Comparison of ENCODE assay signal across 8 cellular contexts in the genomic region with DNA sequence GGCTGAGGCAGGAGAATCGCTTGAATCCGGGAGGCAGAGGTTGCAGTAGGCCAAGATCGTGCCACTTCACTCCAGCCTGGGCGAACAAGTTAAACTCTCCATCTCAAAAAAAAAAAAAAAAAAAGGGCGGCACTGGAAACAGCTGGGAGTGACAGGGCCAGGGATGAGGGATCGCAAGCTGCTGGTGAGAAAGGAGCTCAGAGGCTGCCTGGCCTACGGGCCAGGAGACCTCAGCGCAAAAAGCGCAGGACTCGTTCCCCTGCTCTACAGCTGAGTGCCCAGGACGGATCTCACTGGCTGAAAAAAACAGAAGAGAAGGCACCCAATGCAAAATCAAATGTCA. TPM values are rescaled to one million over a fixed set of nuclear protein-coding genes. Genes with fewer than 3 reads are reported as not detected.
A peak's percentile ranks its signal among the peaks of the same experiment; 100 is the strongest.
DNase-seq lines count a peak whose midpoint lies in the region; TF ChIP-seq lines count a peak whose summit lies in the region.

No MANE protein-coding gene starts in this region.

- peak overlapping the region; percentile 96 for H3K4me2 ChIP-seq in smooth muscle cell

- H3K27ac ChIP-seq in A673 (ENCODE audit: low read depth, low read length, poor library complexity, severe bottlenecking) (peak overlapping the region; percentile 94), smooth muscle cell (ENCODE audit: low read depth) (peak overlapping the region; percentile 70)

- H3K9me3 ChIP-seq in A673 (ENCODE audit: low read depth, low read length, poor library complexity, severe bottlenecking) (no peaks in the 10 kb centered on the region), MG63 (no peaks in the 10 kb centered on the region), smooth muscle cell (replicated peaks; ENCODE audit: low read depth) (no peaks in the 10 kb centered on the region)

- peaks cover 24% of the 10 kb centered on the region for H3K36me3 ChIP-seq in A673 (ENCODE audit: insufficient read depth, low read length, poor library complexity, severe bottlenecking)
- peaks cover 37% of the 10 kb centered on the region for H3K36me3 ChIP-seq in MG63
- H3K36me3 ChIP-seq in smooth muscle cell (ENCODE audit: low read depth): no peaks in the 10 kb centered on the region

- H3F3A ChIP-seq in smooth muscle cell (ENCODE audit: low read depth): peaks cover 16% of the 10 kb centered on the region

- DNase-seq in A673 (ENCODE audit: low spot score): peak; percentile 43
- DNase-seq in MG63: peak; percentile 27
- peak; percentile 63 for DNase-seq in astrocyte of the hippocampus (ENCODE audit: low read depth, low spot score)
- peak; percentile 44 for DNase-seq in iPS-NIHi11 (ENCODE audit: low spot score)
- DNase-seq in smooth muscle cell (lab: John Stamatoyannopoulos, UW; ENCODE audit: unreplicated experiment): no peak
- DNase-seq in cerebellum (ENCODE audit: low spot score): no peak
- DNase-seq in UCSD-AML1 (lab: John Stamatoyannopoulos, UW; ENCODE audit: unreplicated experiment): no peak

- no peaks in the 10 kb centered on the region for H3K27me3 ChIP-seq in A673 (replicated peaks; ENCODE audit: insufficient read depth, low read depth, low read length, poor library complexity)
- H3K27me3 ChIP-seq in MG63: no peaks in the 10 kb centered on the region
- H3K27me3 ChIP-seq in smooth muscle cell (ENCODE audit: low read depth): no peaks in the 10 kb centered on the region

- H4K20me1 ChIP-seq in smooth muscle cell (ENCODE audit: low read depth): peaks cover 26% of the 10 kb centered on the region

- CTCF ChIA-PET in A673 (lab: Charles Lee): no interaction called here

- peaks cover 70% of the 10 kb centered on the region for H3K79me2 ChIP-seq in smooth muscle cell (ENCODE audit: low read depth)

- peaks cover 33% of the 10 kb centered on the region for H3K4me1 ChIP-seq in A673 (ENCODE audit: insufficient read depth, low read length, poor library complexity, severe bottlenecking)
- H3K4me1 ChIP-seq in smooth muscle cell (ENCODE audit: low read depth): peaks cover 36% of the 10 kb centered on the region

- TF ChIP-seq CTCF in A673 (conservative IDR thresholded peaks at IDR 0.05; ENCODE audit: low read depth, low read length) (no peak), GM12875 (IDR thresholded peaks at IDR 0.05; ENCODE audit: borderline replicate concordance, insufficient read depth, low read depth, low read length) (no peak), smooth muscle cell (IDR thresholded peaks at IDR 0.05; ENCODE audit: borderline replicate concordance, insufficient read depth, poor library complexity, severe bottlenecking) (no peak)

- intact Hi-C loops in A673 (cut with micrococcal nuclease; ENCODE audit: unreplicated experiment): no loop called here

- no TSS peak for BruUV-seq in A673 (replicated peaks; lab: Mats Ljungman, UMichigan)

- peak overlapping the region; percentile 89 for H2AFZ ChIP-seq in smooth muscle cell (ENCODE audit: low read depth)

- POLR2A ChIA-PET in A673 (lab: Charles Lee; ENCODE audit: low non-redundant PET): no interaction called here

- peak overlapping the region; percentile 83 for H3K9ac ChIP-seq in smooth muscle cell (ENCODE audit: low read depth)

- 5% methylated on average over 10 of the region's 11 CpGs for WGBS in smooth muscle cell (ENCODE audit: low lambda C conversion rate)

- H3K4me3 ChIP-seq in A673 (ENCODE audit: low read depth, low read length, poor library complexity, severe bottlenecking) (peak overlapping the region; percentile 84), GM12875 (ENCODE audit: low read depth, low read length) (peak overlapping the region; percentile 93), MG63 (peak overlapping the region; percentile 88), smooth muscle cell (peak overlapping the region; percentile 95)

RNA-seq across cellular contexts. Expression of gene NUP50, which starts 0.7 kb away (rescaled TPM):
- total RNA-seq in A673 (2021) (124 and 126 TPM in 2 replicates), smooth muscle cell (21.0 and 33.5 TPM in 2 replicates), cerebellum (48.5 TPM)
- 32.6 and 33.7 TPM in 2 replicates for total RNA-seq in MG63 (2014; rRNA removed; shearing (Covaris generic); ENCODE audit: low replicate concordance)
- polyA plus RNA-seq in smooth muscle cell: 16.8 and 18.6 TPM in 2 replicates

Comparison
In these comparisons a context has a peak if more than half of its experiments do, and no peak if none do; other contexts are left out.
1. DNase-seq: peak in A673 (single experiment), MG63 (single experiment), astrocyte of the hippocampus (single experiment) and iPS-NIHi11 (single experiment); none in smooth muscle cell (single experiment), cerebellum (single experiment) and UCSD-AML1 (single experiment).
2. Peak in every context shown above with its lines, with median percentiles within 50 percentile points of each other: H3K4me3 ChIP-seq.